1 cellular context compared by ENCODE assay signal in genomic region chr6:43119456-43119855, GRCh38.
TF ChIP-seq lines count a peak whose summit lies in the region.

No MANE protein-coding gene starts in this region.

TF ChIP-seq in WTC11, 78 proteins besides CTCF, POLR2A, EP300 and RAD21:
- TF ChIP-seq FOXJ3 (CRISPR knock-in tag; IDR thresholded peaks at IDR 0.05; ENCODE audit: borderline replicate concordance) = no peak
- no peak for TF ChIP-seq SMAD4 (CRISPR knock-in tag; IDR thresholded peaks at IDR 0.05)
